In genomic region chr7:67493386-67493785, GRCh38 we compare ENCODE assay signal across 18 cellular contexts.
"Had no signal": no experiment of that assay in that cellular context is flagged by ENCODE, and none has a peak within 500 bp of the region (broad histone marks: within the 10 kb centered on the region; RNA-seq: fewer than 3 reads in every experiment).

No MANE protein-coding gene starts in this region.

- DNase-seq: effector memory CD4-positive, alpha-beta T cell; heart left ventricle; hypothalamus; kidney glomerular epithelial cell; mesendoderm; naive B cell; psoas muscle; retina; right lobe of liver; stimulated activated CD4-positive, alpha-beta T cell treated with anti-CD3 and anti-CD28 coated beads, Interleukin-4, amount 100 ng/mL, for 1 hour; stimulated activated CD8-positive, alpha-beta memory T cell treated with anti-CD3 and anti-CD28 coated beads, Interleukin-4, amount 100 ng/mL, for 48 hours; stimulated activated naive CD8-positive, alpha-beta T cell treated with anti-CD3 and anti-CD28 coated beads, Interleukin-15, Interleukin-2, amounts not matched to agents 100 U/mL and 50 U/mL, for 24 hours; tibial artery; upper lobe of left lung; uterus had no signal

- H3K4me1 ChIP-seq: heart left ventricle, psoas muscle, right lobe of liver, tibial artery, upper lobe of left lung, uterus had no signal

- H3K4me3 ChIP-seq: dorsolateral prefrontal cortex, heart left ventricle, psoas muscle, right lobe of liver, tibial artery, upper lobe of left lung, uterus had no signal

- H3K36me3 ChIP-seq: heart left ventricle, right lobe of liver, tibial artery, upper lobe of left lung, uterus had no signal

- H3K27ac ChIP-seq: dorsolateral prefrontal cortex, heart left ventricle, psoas muscle, right lobe of liver, tibial artery, upper lobe of left lung, uterus had no signal

- H3K27me3 ChIP-seq: dorsolateral prefrontal cortex, right lobe of liver, upper lobe of left lung, uterus had no signal

- H3K9me3 ChIP-seq: psoas muscle, right lobe of liver, uterus had no signal

- ATAC-seq: esophagus mucosa; heart left ventricle; psoas muscle; right lobe of liver; stimulated activated effector memory CD8-positive, alpha-beta T cell treated with anti-CD3 and anti-CD28 coated beads, Interleukin-12 subunit alpha, Interleukin-12 subunit beta, amount 100 ng/mL, for 72 hours; stimulated activated naive CD8-positive, alpha-beta T cell treated with anti-CD3 and anti-CD28 coated beads, Interleukin-15, Interleukin-2, amounts not matched to agents 100 U/mL and 50 U/mL, for 24 hours had no signal
